Comparison of ENCODE assay signal across 2 cellular contexts in genomic region chr18:28174181-28174906, GRCh38.
A peak's percentile ranks its signal among the peaks of the same experiment; 100 is the strongest.
TF ChIP-seq lines count a peak whose summit lies in the region.

No MANE protein-coding gene starts in this region.

TF ChIP-seq in Ishikawa, 13 proteins besides CTCF, POLR2A, EP300 and RAD21:
- no peak for TF ChIP-seq REST (IDR thresholded peaks at IDR 0.05; ENCODE audit: low read depth)
- TF ChIP-seq CEBPB (IDR thresholded peaks at IDR 0.05): peak; percentile 44; the same call in 1 of the 2 replicates

TF ChIP-seq in H1, 55 proteins besides CTCF, POLR2A, EP300 and RAD21:
- no peak for TF ChIP-seq ASH2L (IDR thresholded peaks at IDR 0.05; ENCODE audit: low read length)
- no peak for TF ChIP-seq POLR2AphosphoS5 (IDR thresholded peaks at IDR 0.05; ENCODE audit: low read depth, low read length)
- no peak for TF ChIP-seq SIN3A (conservative IDR thresholded peaks at IDR 0.05 in 1 of 2, IDR thresholded peaks at IDR 0.05 in 1 of 2; ENCODE audit: low read depth in 1 of 2, low read length in 2 of 2)
- no peak for TF ChIP-seq RFX5 (IDR thresholded peaks at IDR 0.05; ENCODE audit: borderline replicate concordance, low read depth, low read length)
- no peak for TF ChIP-seq HDAC2 (IDR thresholded peaks at IDR 0.05; ENCODE audit: borderline replicate concordance in 1 of 2, low read depth in 2 of 2, low read length in 2 of 2)
- TF ChIP-seq TCF12 (IDR thresholded peaks at IDR 0.05; ENCODE audit: low read depth, low read length): no peak
- TF ChIP-seq NRF1 (IDR thresholded peaks at IDR 0.05; ENCODE audit: low read depth, low read length): no peak
- no peak for TF ChIP-seq USF2 (IDR thresholded peaks at IDR 0.05; ENCODE audit: low read length)
- no peak for TF ChIP-seq EGR1 (IDR thresholded peaks at IDR 0.05; ENCODE audit: borderline replicate concordance, low read depth, low read length)
